In genomic region chr16:67544844-67545664, GRCh38 we compare ENCODE assay signal across 1 cellular context.
TF ChIP-seq lines count a peak whose summit lies in the region.

No MANE protein-coding gene starts in this region.

TF ChIP-seq in SK-N-SH treated with all-trans-retinoic acid at 6 μM for 48 hours, 23 proteins besides CTCF, POLR2A, EP300 and RAD21 (continued from another document):
- TF ChIP-seq CREB5 (CRISPR knock-in tag; IDR thresholded peaks at IDR 0.05; ENCODE audit: low read depth) (no peak), TCF4 (CRISPR knock-in tag; IDR thresholded peaks at IDR 0.05; ENCODE audit: borderline replicate concordance) (no peak), ZFP30 (CRISPR knock-in tag; IDR thresholded peaks at IDR 0.05) (no peak), SNAI2 (CRISPR knock-in tag; IDR thresholded peaks at IDR 0.05) (no peak), POU6F1 (CRISPR knock-in tag; IDR thresholded peaks at IDR 0.05; ENCODE audit: borderline replicate concordance, low read depth) (no peak), ZFP3 (CRISPR knock-in tag; IDR thresholded peaks at IDR 0.05) (no peak), GLIS3 (CRISPR knock-in tag; IDR thresholded peaks at IDR 0.05) (no peak), ZNF565 (CRISPR knock-in tag; conservative IDR thresholded peaks at IDR 0.05; ENCODE audit: low read depth) (no peak), PATZ1 (CRISPR knock-in tag; IDR thresholded peaks at IDR 0.05; ENCODE audit: borderline replicate concordance) (no peak), OSR1 (CRISPR knock-in tag; IDR thresholded peaks at IDR 0.05) (no peak), ZNF8 (CRISPR knock-in tag; IDR thresholded peaks at IDR 0.05) (no peak), ZC3H10 (CRISPR knock-in tag; IDR thresholded peaks at IDR 0.05) (no peak), CSRNP3 (CRISPR knock-in tag; IDR thresholded peaks at IDR 0.05) (no peak)
TF ChIP-seq in SK-N-SH treated with all-trans-retinoic acid at 6 μM for 48 hours: peak in this region for 0.
